ENCODE assay signal across 29 cellular contexts in genomic region chr11:26377619-26378018, GRCh38. TPM values are rescaled to one million over a fixed set of nuclear protein-coding genes. Genes with fewer than 3 reads are reported as not detected.
"Had no signal": no experiment of that assay in that cellular context is flagged by ENCODE, and none has a peak within 500 bp of the region (broad histone marks: within the 10 kb centered on the region; RNA-seq: fewer than 3 reads in every experiment).

No MANE protein-coding gene starts in this region.

- H3K27ac Mint-ChIP-seq: activated CD4-positive, alpha-beta T cell treated with anti-CD3 and anti-CD28 coated beads, Interleukin-2, amount 10 ng/mL, durations not matched to agents 7 days and 5 days; activated CD8-positive, alpha-beta T cell treated with anti-CD3 and anti-CD28 coated beads for 36 hours; activated naive CD8-positive, alpha-beta T cell; activated T-helper 17 cell treated with anti-CD3 and anti-CD28 coated beads, Interleukin-2, amount 50 U/mL, for 72 hours had no signal

- H3K4me1 ChIP-seq: adrenal gland, body of pancreas, colonic mucosa, esophagus squamous epithelium had no signal

- H3K4me1 Mint-ChIP-seq: activated CD4-positive, alpha-beta T cell treated with anti-CD3 and anti-CD28 coated beads, Interleukin-2, amount 10 ng/mL, durations not matched to agents 7 days and 5 days; activated T-helper 17 cell treated with anti-CD3 and anti-CD28 coated beads, Interleukin-2, amount 50 U/mL, for 72 hours had no signal

- H3K36me3 Mint-ChIP-seq: activated naive CD8-positive, alpha-beta T cell had no signal

- H3K36me3 ChIP-seq: adrenal gland, colonic mucosa, esophagus squamous epithelium had no signal

- H3K27me3 ChIP-seq: adrenal gland, body of pancreas, colonic mucosa, esophagus squamous epithelium had no signal

- H3K4me3 ChIP-seq: adrenal gland, body of pancreas, colonic mucosa, esophagus squamous epithelium had no signal

- H3K9me3 ChIP-seq: body of pancreas, colonic mucosa, esophagus squamous epithelium had no signal

- H3K27ac ChIP-seq: adrenal gland, body of pancreas, colonic mucosa, epithelial cell of prostate, esophagus squamous epithelium had no signal

- H3K4me3 Mint-ChIP-seq: activated CD4-positive, alpha-beta T cell treated with anti-CD3 and anti-CD28 coated beads, Interleukin-2, amount 10 ng/mL, durations not matched to agents 7 days and 5 days; activated CD8-positive, alpha-beta T cell treated with anti-CD3 and anti-CD28 coated beads for 36 hours; activated naive CD8-positive, alpha-beta T cell; activated T-cell treated with anti-CD3 and anti-CD28 coated beads, Interleukin-2, amount 50 U/mL, for 4 hours; activated T-helper 17 cell treated with anti-CD3 and anti-CD28 coated beads, Interleukin-2, amount 50 U/mL, for 72 hours had no signal

- ATAC-seq: activated CD8-positive, alpha-beta T cell treated with anti-CD3 and anti-CD28 coated beads for 36 hours; activated T-cell treated with anti-CD3 and anti-CD28 coated beads, Interleukin-2, amount 50 U/mL, for 4 hours; activated T-helper 17 cell treated with anti-CD3 and anti-CD28 coated beads, Interleukin-2, amount 50 U/mL, for 72 hours; body of pancreas had no signal

- FAIRE-seq: endometrium, endothelial cell of umbilical vein, frontal cortex had no signal

- DNase-seq: activated CD4-positive, alpha-beta T cell treated with anti-CD3 and anti-CD28 coated beads for 1 hour; activated CD4-positive, alpha-beta T cell treated with anti-CD3 and anti-CD28 coated beads for 4 hours; activated CD4-positive, alpha-beta T cell treated with anti-CD3 and anti-CD28 coated beads, Interleukin-2, amount 10 ng/mL, durations not matched to agents 7 days and 5 days; activated CD4-positive, alpha-beta T cell treated with anti-CD3 and anti-CD28 coated beads, Interleukin-2, amount 50 U/mL, for 4 hours; activated CD8-positive, alpha-beta memory T cell treated with anti-CD3 and anti-CD28 coated beads for 24 hours; activated CD8-positive, alpha-beta T cell treated with anti-CD3 and anti-CD28 coated beads for 36 hours; activated effector memory CD4-positive, alpha-beta T cell treated with Interleukin-2 at 50 U/mL for 16 hours; activated gamma-delta T cell treated with Interleukin-2 at 50 U/mL for 16 hours; activated naive CD4-positive, alpha-beta T cell treated with anti-CD3 and anti-CD28 coated beads, Interleukin-2, amount 50 U/mL, for 16 hours; activated naive CD4-positive, alpha-beta T cell treated with Interleukin-2 at 50 U/mL for 16 hours; activated T-cell treated with anti-CD3 and anti-CD28 coated beads, Interleukin-2, amount 50 U/mL, for 4 hours; adrenal gland; amygdala; aorta; body of pancreas; caudate nucleus; colonic mucosa; effector CD8-positive, alpha-beta T cell; esophagus squamous epithelium; head of caudate nucleus; T-helper 2 cell had no signal

- H3K27me3 Mint-ChIP-seq: activated CD4-positive, alpha-beta T cell treated with anti-CD3 and anti-CD28 coated beads, Interleukin-2, amount 10 ng/mL, durations not matched to agents 7 days and 5 days; activated CD8-positive, alpha-beta T cell treated with anti-CD3 and anti-CD28 coated beads for 36 hours; activated naive CD8-positive, alpha-beta T cell; activated T-helper 17 cell treated with anti-CD3 and anti-CD28 coated beads, Interleukin-2, amount 50 U/mL, for 72 hours had no signal

RNA-seq across cellular contexts. Expression of gene ANO3, which starts 45.7 kb away (rescaled TPM):
- total RNA-seq: activated CD4-positive, alpha-beta T cell treated with anti-CD3 and anti-CD28 coated beads, Interleukin-2, amount 10 ng/mL, durations not matched to agents 7 days and 5 days; activated CD8-positive, alpha-beta T cell treated with anti-CD3 and anti-CD28 coated beads for 36 hours; activated T-cell treated with anti-CD3 and anti-CD28 coated beads, Interleukin-2, amount 50 U/mL, for 4 hours; activated T-helper 17 cell treated with anti-CD3 and anti-CD28 coated beads, Interleukin-2, amount 50 U/mL, for 72 hours; dermis microvascular lymphatic vessel endothelial cell; endothelial cell of umbilical vein; esophagus squamous epithelium; T-helper 1 cell treated with Interleukin-12 subunit alpha and Interleukin-12 subunit beta and Interleukin-4 antibody, amounts not matched to agents 30 ng/mL and 1 ng/mL, for 36 hours had no signal
- polyA plus RNA-seq: endothelial cell of umbilical vein had no signal
